ENCODE assay signal across 27 cellular contexts in genomic region chr6:153856929-153857376, GRCh38.
"Had no signal": no experiment of that assay in that cellular context is flagged by ENCODE, and none has a peak within 500 bp of the region (broad histone marks: within the 10 kb centered on the region; RNA-seq: fewer than 3 reads in every experiment).

No MANE protein-coding gene starts in this region.

- H3K27ac ChIP-seq: brain microvascular endothelial cell, epithelial cell of prostate, esophagus squamous epithelium, VCaP had no signal

- ATAC-seq: activated CD8-positive, alpha-beta T cell treated with anti-CD3 and anti-CD28 coated beads for 36 hours; activated T-cell treated with anti-CD3 and anti-CD28 coated beads, Interleukin-2, amount 50 U/mL, for 4 hours; activated T-helper 17 cell treated with anti-CD3 and anti-CD28 coated beads, Interleukin-2, amount 50 U/mL, for 72 hours; WTC11 had no signal

- H3K4me1 ChIP-seq: esophagus squamous epithelium had no signal

- DNase-seq: activated CD4-positive, alpha-beta T cell treated with anti-CD3 and anti-CD28 coated beads for 48 hours; activated CD4-positive, alpha-beta T cell treated with anti-CD3 and anti-CD28 coated beads, Interleukin-2, amount 50 U/mL, for 1 hour; activated CD4-positive, alpha-beta T cell treated with anti-CD3 and anti-CD28 coated beads, Interleukin-2, amount 50 U/mL, for 48 hours; activated CD8-positive, alpha-beta memory T cell treated with anti-CD3 and anti-CD28 coated beads for 24 hours; activated CD8-positive, alpha-beta T cell treated with anti-CD3 and anti-CD28 coated beads for 36 hours; activated effector memory CD4-positive, alpha-beta T cell treated with Interleukin-2 at 50 U/mL for 16 hours; activated gamma-delta T cell treated with Interleukin-2 at 50 U/mL for 16 hours; activated naive CD4-positive, alpha-beta T cell treated with anti-CD3 and anti-CD28 coated beads, Interleukin-2, amount 50 U/mL, for 16 hours; activated naive CD4-positive, alpha-beta T cell treated with Interleukin-2 at 50 U/mL for 16 hours; activated T-cell treated with anti-CD3 and anti-CD28 coated beads, Interleukin-2, amount 50 U/mL, for 4 hours; amniotic stem cell; anterior cingulate cortex; brain microvascular endothelial cell; cortex of kidney; dermis blood vessel endothelial cell; effector CD8-positive, alpha-beta T cell; esophagus squamous epithelium; foreskin melanocyte had no signal

- FAIRE-seq: astrocyte, bronchial epithelial cell, colon, endometrium, endothelial cell of umbilical vein had no signal

- H3K27me3 ChIP-seq: brain microvascular endothelial cell, esophagus squamous epithelium had no signal

- H3K36me3 ChIP-seq: brain microvascular endothelial cell, esophagus squamous epithelium had no signal

- H3K4me3 ChIP-seq: esophagus squamous epithelium had no signal
